Comparison of ENCODE assay signal across 33 cellular contexts in the genomic region with DNA sequence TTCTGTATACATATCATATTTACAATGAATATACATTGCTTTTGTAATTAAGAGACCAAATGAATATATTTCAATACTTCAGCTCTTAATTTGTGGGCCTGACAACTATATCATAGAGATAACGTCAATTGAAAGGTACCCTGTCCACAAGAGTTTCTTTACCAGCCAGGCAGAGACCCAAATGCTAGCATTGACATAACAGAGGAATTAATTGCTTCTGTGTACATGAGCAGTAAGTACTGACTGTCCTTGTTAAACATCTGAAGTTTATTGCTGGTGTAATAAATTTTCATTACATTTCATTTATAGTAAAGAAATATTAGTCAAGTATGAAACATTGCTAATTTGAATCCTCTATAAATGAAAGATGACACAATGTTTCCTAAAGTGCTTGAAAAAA.
A peak's percentile ranks its signal among the peaks of the same experiment; 100 is the strongest.
DNase-seq lines count a peak whose midpoint lies in the region; ATAC-seq, FAIRE-seq and TF ChIP-seq lines count a peak whose summit lies in the region.
"Had no signal": no experiment of that assay in that cellular context is flagged by ENCODE, and none has a peak within 500 bp of the region (broad histone marks: within the 10 kb centered on the region; RNA-seq: fewer than 3 reads in every experiment).

No MANE protein-coding gene starts in this region.

- POLR2A ChIA-PET in PC-3 (lab: Charles Lee; ENCODE audit: unreplicated experiment), result no interaction called here

- no peak for FAIRE-seq in D721Med (lab: Jason Lieb, UNC)
- FAIRE-seq: A549 had no signal

- CTCF ChIA-PET in PC-3 (lab: Charles Lee), result no interaction called here

- no peak overlapping the region for H2AFZ ChIP-seq in PC-3 (ENCODE audit: low read length)

- no peaks in the 10 kb centered on the region for H4K20me1 ChIP-seq in PC-3 (ENCODE audit: low read length)
- H4K20me1 ChIP-seq: BLaER1; BLaER1 treated with 17β-estradiol and CSF1 and Interleukin-3, amounts not matched to agents 10 nM and 100 nM had no signal

- no peaks in the 10 kb centered on the region for H3F3A ChIP-seq in PC-3 (ENCODE audit: low read length, unreplicated experiment)

- H3K27ac ChIP-seq in PC-3 (ENCODE audit: low read length) (no peak overlapping the region), VCaP (peak overlapping the region; percentile 39), prostate gland (no peak overlapping the region), heart right ventricle (no peak overlapping the region)
- H3K27ac ChIP-seq: 22Rv1; A549; BLaER1; BLaER1 treated with 17β-estradiol and CSF1 and Interleukin-3, amounts not matched to agents 10 nM and 100 nM; C4-2B had no signal

- TF ChIP-seq CTCF in LNCaP clone FGC (IDR thresholded peaks at IDR 0.05; ENCODE audit: control insufficient read depth, extremely low read depth, insufficient read depth) (no peak), PC-3 (conservative IDR thresholded peaks at IDR 0.05; ENCODE audit: low read depth, low read length) (no peak), VCaP (conservative IDR thresholded peaks at IDR 0.05) (no peak), prostate gland (IDR thresholded peaks at IDR 0.05) (no peak), heart right ventricle (IDR thresholded peaks at IDR 0.05) (no peak), D721Med (IDR thresholded peaks at IDR 0.05; ENCODE audit: insufficient read depth, missing control alignments) (no peak)

- H3K4me3 ChIP-seq in LNCaP clone FGC (ENCODE audit: low read depth, low read length) (no peak overlapping the region), PC-3 (ENCODE audit: low read length) (no peak overlapping the region), prostate gland (no peak overlapping the region), heart right ventricle (no peak overlapping the region)
- H3K4me3 ChIP-seq: A549; BLaER1; BLaER1 treated with 17β-estradiol and CSF1 and Interleukin-3, amounts not matched to agents 10 nM and 100 nM had no signal

- H3K9me2 ChIP-seq in PC-3 (replicated peaks; ENCODE audit: low read length), result no peaks in the 10 kb centered on the region

- no TSS peak for BruUV-seq in PC-3 (replicated peaks; lab: Mats Ljungman, UMichigan)

- H3K36me3 ChIP-seq in PC-3 (ENCODE audit: low read depth, low read length) (no peaks in the 10 kb centered on the region), prostate gland (no peaks in the 10 kb centered on the region), heart right ventricle (no peaks in the 10 kb centered on the region)
- H3K36me3 ChIP-seq: BE2C; BLaER1; BLaER1 treated with 17β-estradiol and CSF1 and Interleukin-3, amounts not matched to agents 10 nM and 100 nM had no signal

- H3K4me1 ChIP-seq in PC-3 (ENCODE audit: insufficient read depth, low read length), result no peaks in the 10 kb centered on the region
- no peaks in the 10 kb centered on the region for H3K4me1 ChIP-seq in prostate gland (replicated peaks)
- H3K4me1 ChIP-seq in heart right ventricle, result no peaks in the 10 kb centered on the region
- H3K4me1 ChIP-seq: A549; BE2C; BLaER1; BLaER1 treated with 17β-estradiol and CSF1 and Interleukin-3, amounts not matched to agents 10 nM and 100 nM; Caco-2 had no signal

- H3K79me2 ChIP-seq in PC-3 (ENCODE audit: low read length), result no peaks in the 10 kb centered on the region

- no peak overlapping the region for H3K9ac ChIP-seq in PC-3 (ENCODE audit: low read length)
- H3K9ac ChIP-seq: BLaER1; BLaER1 treated with 17β-estradiol and CSF1 and Interleukin-3, amounts not matched to agents 10 nM and 100 nM had no signal

- H3K27me3 ChIP-seq in PC-3 (ENCODE audit: low read length), result no peaks in the 10 kb centered on the region
- H3K27me3 ChIP-seq in prostate gland (replicated peaks; ENCODE audit: insufficient read depth), result no peaks in the 10 kb centered on the region
- H3K27me3 ChIP-seq in heart right ventricle, result no peaks in the 10 kb centered on the region
- H3K27me3 ChIP-seq: BE2C; BLaER1; BLaER1 treated with 17β-estradiol and CSF1 and Interleukin-3, amounts not matched to agents 10 nM and 100 nM had no signal

- ATAC-seq in PC-3 (peak; percentile 29; the same call in 1 of the 2 replicates), heart right ventricle (no peak)
- ATAC-seq: A549; CD8-positive, alpha-beta T cell had no signal

- intact Hi-C loops in PC-3 (cut with micrococcal nuclease) (no loop called here), prostate gland (cut with DNase I) (no loop called here), heart right ventricle (cut with DNase I) (no loop called here)

- no peak for TF ChIP-seq POLR2A in prostate gland (IDR thresholded peaks at IDR 0.05)

- no peaks in the 10 kb centered on the region for H3K9me3 ChIP-seq in PC-3 (ENCODE audit: low read length)
- no peaks in the 10 kb centered on the region for H3K9me3 ChIP-seq in prostate gland
- H3K9me3 ChIP-seq in heart right ventricle, result no peaks in the 10 kb centered on the region
- H3K9me3 ChIP-seq: A549; BE2C; BLaER1; BLaER1 treated with 17β-estradiol and CSF1 and Interleukin-3, amounts not matched to agents 10 nM and 100 nM; Caco-2 had no signal

- DNase-seq in LNCaP clone FGC (ENCODE audit: low read depth) (peak; percentile 93), PC-3 (no peak), prostate gland (ENCODE audit: low spot score) (peak; percentile 13), heart right ventricle (no peak), D721Med (ENCODE audit: insufficient read length, low spot score) (no peak), islet precursor cell (no peak)
- no peak for DNase-seq in activated T-cell treated with anti-CD3 and anti-CD28 coated beads, Interleukin-2, amount 50 U/mL, for 48 hours
- DNase-seq: 8988T; ACHN; AML-193; BE2C; C1 segment of cervical spinal cord; Caco-2; Calu3; CD4-positive, alpha-beta memory T cell; CD4-positive, alpha-beta T cell; CD4-positive, CD25-positive, alpha-beta regulatory T cell; CD8-positive, alpha-beta memory T cell; CD8-positive, alpha-beta T cell; COR-L47; DMS 273 treated with DMSO at 0.1 percent for 48 hours; DMS153; DMS53; DMS79; DMS79 treated with DMSO at 0.1 percent for 48 hours; DND-41; EL had no signal

- H3K4me2 ChIP-seq in PC-3 (ENCODE audit: low read length), result no peak overlapping the region
- H3K4me2 ChIP-seq: A549; BLaER1; BLaER1 treated with 17β-estradiol and CSF1 and Interleukin-3, amounts not matched to agents 10 nM and 100 nM had no signal

- 30% methylated on average over 1 of the region's 1 CpG for whole genome bisulfite sequencing in prostate gland
- 89 to 90% methylated on average over 1 of the region's 1 CpG for WGBS in heart right ventricle, 2 donors

Comparison
In these comparisons a context has a peak if more than half of its experiments do, and no peak if none do; other contexts are left out.
1. DNase-seq: peak in LNCaP clone FGC (single experiment) and prostate gland (single experiment); none in PC-3 (single experiment), activated T-cell treated with anti-CD3 and anti-CD28 coated beads, Interleukin-2, amount 50 U/mL, for 48 hours (0 of 2), heart right ventricle (0 of 2), D721Med (single experiment) and islet precursor cell (single experiment).